In genomic region chr12:120101617-120102016, GRCh38 we compare ENCODE assay signal across 1 cellular context.
TF ChIP-seq lines count a peak whose summit lies in the region.

No MANE protein-coding gene starts in this region.

TF ChIP-seq in WTC11, 78 proteins besides CTCF, POLR2A, EP300 and RAD21 (continued from another document):
- TF ChIP-seq ZSCAN18 (CRISPR knock-in tag; IDR thresholded peaks at IDR 0.05) (no peak), GABPB1 (CRISPR knock-in tag; IDR thresholded peaks at IDR 0.05) (no peak), EMX1 (CRISPR knock-in tag; IDR thresholded peaks at IDR 0.05) (no peak), NR3C1 (CRISPR knock-in tag; conservative IDR thresholded peaks at IDR 0.05; ENCODE audit: low read depth) (no peak), CDX4 (CRISPR knock-in tag; IDR thresholded peaks at IDR 0.05; ENCODE audit: borderline replicate concordance) (no peak), ZNF416 (CRISPR knock-in tag; IDR thresholded peaks at IDR 0.05) (no peak), KAT7 (CRISPR knock-in tag; IDR thresholded peaks at IDR 0.05; ENCODE audit: borderline replicate concordance) (no peak), SOX15 (CRISPR knock-in tag; IDR thresholded peaks at IDR 0.05) (no peak), IRF2 (CRISPR knock-in tag; IDR thresholded peaks at IDR 0.05; ENCODE audit: borderline replicate concordance, low read depth) (no peak)
